Comparison of ENCODE assay signal across 26 cellular contexts in genomic region chr4:42122237-42122636, GRCh38. TPM values are rescaled to one million over a fixed set of nuclear protein-coding genes. Genes with fewer than 3 reads are reported as not detected.
"Had no signal": no experiment of that assay in that cellular context is flagged by ENCODE, and none has a peak within 500 bp of the region (broad histone marks: within the 10 kb centered on the region; RNA-seq: fewer than 3 reads in every experiment).

No MANE protein-coding gene starts in this region.

- DNase-seq: IMR-90; Karpas-422; KG1; MG63; NCI-H1092; NCI-H1105 treated with DMSO at 0.1 percent for 48 hours; NCI-H1417 treated with DMSO at 0.1 percent for 48 hours; NCI-H146; NCI-H1694 treated with DMSO at 0.1 percent for 48 hours; NCI-H1930; NCI-H2107; NCI-H2171; NCI-H226; NCI-H446; NCI-H524; NCI-H526 treated with DMSO at 0.1 percent for 48 hours; NK-92 treated with Interleukin-12 subunit alpha and Interleukin-12 subunit beta, amount 100 ng/mL, for 24 hours; PC-3; SHP77; SK-N-SH; SW 1271; T-helper 1 cell; T-helper 17 cell had no signal

- ATAC-seq: HepG2, Panc1, T-helper 17 cell had no signal

RNA-seq across cellular contexts. Expression of gene BEND4, which starts 30.2 kb away (rescaled TPM):
- total RNA-seq: HepG2, IMR-90, PC-3, SK-MEL-5 had no signal
